16 cellular contexts compared by ENCODE assay signal in genomic region chr5:181059297-181060230, GRCh38. TPM values are rescaled to one million over a fixed set of nuclear protein-coding genes. Genes with fewer than 3 reads are reported as not detected.
DNase-seq lines count a peak whose midpoint lies in the region; ATAC-seq and TF ChIP-seq lines count a peak whose summit lies in the region.
"Had no signal": no experiment of that assay in that cellular context is flagged by ENCODE, and none has a peak within 500 bp of the region (broad histone marks: within the 10 kb centered on the region; RNA-seq: fewer than 3 reads in every experiment).

No MANE protein-coding gene starts in this region.

- TF ChIP-seq CTCF in glutamatergic neuron (IDR thresholded peaks at IDR 0.05; ENCODE audit: partially characterized antibody, unreplicated experiment) (no peak), neural cell (IDR thresholded peaks at IDR 0.05; ENCODE audit: poor library complexity, severe bottlenecking) (no peak)

- H3K27ac Mint-ChIP-seq in glutamatergic neuron (ENCODE audit: unreplicated experiment): no peak overlapping the region
- H3K27ac Mint-ChIP-seq: brain; naive thymus-derived CD4-positive, alpha-beta T cell had no signal

- peak; percentile 60 for DNase-seq in glutamatergic neuron
- no peak for DNase-seq in activated naive CD4-positive, alpha-beta T cell treated with Interleukin-2 at 50 U/mL for 16 hours
- DNase-seq in cortex of kidney (lab: John Stamatoyannopoulos, UW): no peak
- DNase-seq: activated naive CD4-positive, alpha-beta T cell treated with anti-CD3 and anti-CD28 coated beads, Interleukin-2, amount 50 U/mL, for 16 hours; Calu3; dorsolateral prefrontal cortex; hippocampal formation; naive thymus-derived CD4-positive, alpha-beta T cell; NCI-H69 had no signal

- H3K4me1 ChIP-seq in ES-I3 (ENCODE audit: insufficient read depth, low read length) (no peaks in the 10 kb centered on the region; the same call in 1 of the 2 replicates), HUES6 (ENCODE audit: control insufficient read depth, insufficient read depth, low read length) (peaks cover 6% of the 10 kb centered on the region)

- H3K4me3 Mint-ChIP-seq in glutamatergic neuron (ENCODE audit: unreplicated experiment): no peak overlapping the region

- peaks cover 9% of the 10 kb centered on the region for H3K36me3 Mint-ChIP-seq in glutamatergic neuron (ENCODE audit: unreplicated experiment)
- H3K36me3 Mint-ChIP-seq: brain; naive thymus-derived CD4-positive, alpha-beta T cell had no signal

- H3K79me2 ChIP-seq in neural cell (replicated peaks; ENCODE audit: insufficient read depth, low read length): no peaks in the 10 kb centered on the region

- no peak for TF ChIP-seq EP300 in neural cell (conservative IDR thresholded peaks at IDR 0.05; ENCODE audit: poor library complexity, severe bottlenecking)

- H3K36me3 ChIP-seq in ES-I3 (ENCODE audit: insufficient read depth, low read length) (no peaks in the 10 kb centered on the region), HUES6 (ENCODE audit: control insufficient read depth, insufficient read depth, low read length) (no peaks in the 10 kb centered on the region), neural cell (ENCODE audit: insufficient read depth, low read length) (no peaks in the 10 kb centered on the region)

- H3K4me3 ChIP-seq in HUES6 (ENCODE audit: low read depth, low read length) (peak overlapping the region; percentile 59), neural cell (ENCODE audit: low read length) (peak overlapping the region; percentile 41)
- H3K4me3 ChIP-seq: dorsolateral prefrontal cortex had no signal

- ATAC-seq in GM21825 (IDR thresholded peaks at IDR 0.05; ENCODE audit: unreplicated experiment): no peak
- no peak for ATAC-seq in GM19455 (IDR thresholded peaks at IDR 0.05; ENCODE audit: unreplicated experiment)
- ATAC-seq: naive thymus-derived CD4-positive, alpha-beta T cell; Panc1 had no signal

- H3K9me3 ChIP-seq in ES-I3 (ENCODE audit: control insufficient read depth, insufficient read depth, low read length) (no peaks in the 10 kb centered on the region), HUES6 (ENCODE audit: control insufficient read depth, insufficient read depth, low read depth, low read length) (peaks cover 2% of the 10 kb centered on the region; the same call in 1 of the 2 replicates), neural cell (ENCODE audit: low read length) (no peaks in the 10 kb centered on the region)

- H3K4me1 Mint-ChIP-seq in glutamatergic neuron (ENCODE audit: low read depth, unreplicated experiment): peaks cover 10% of the 10 kb centered on the region

- H3K27ac ChIP-seq in HUES6 (ENCODE audit: low read depth, low read length) (no peak overlapping the region), neural cell (ENCODE audit: low read length) (no peak overlapping the region)
- H3K27ac ChIP-seq: dorsolateral prefrontal cortex had no signal

- H4K20me1 ChIP-seq in neural cell (ENCODE audit: insufficient read depth): no peaks in the 10 kb centered on the region

- peaks cover 16% of the 10 kb centered on the region for H3K27me3 Mint-ChIP-seq in glutamatergic neuron (ENCODE audit: unreplicated experiment)

- peaks cover 11% of the 10 kb centered on the region for H3K9me3 Mint-ChIP-seq in glutamatergic neuron (ENCODE audit: unreplicated experiment)

- H3K27me3 ChIP-seq in HUES6 (ENCODE audit: control insufficient read depth, insufficient read depth, low read length) (peaks cover 93% of the 10 kb centered on the region), neural cell (ENCODE audit: insufficient read depth, low read depth, low read length) (peaks cover 82% of the 10 kb centered on the region)

- peak overlapping the region; percentile 33; the same call in 1 of the 2 replicates for H3K9ac ChIP-seq in ES-I3 (ENCODE audit: low read depth, low read length)
- no peak overlapping the region for H3K9ac ChIP-seq in HUES6 (ENCODE audit: low read length)
- H3K9ac ChIP-seq in neural cell (ENCODE audit: low read length): no peak overlapping the region

- TF ChIP-seq RAD21 in neural cell (conservative IDR thresholded peaks at IDR 0.05): no peak

- H2AFZ ChIP-seq in neural cell (ENCODE audit: low read depth, low read length): no peak overlapping the region

- H3F3A ChIP-seq in neural cell (ENCODE audit: insufficient read depth, low read length, poor library complexity, severe bottlenecking): no peaks in the 10 kb centered on the region

- no peaks in the 10 kb centered on the region for H3K9me2 ChIP-seq in neural cell (ENCODE audit: insufficient read depth, low read length)

- no peak overlapping the region for H3K4me2 ChIP-seq in neural cell (ENCODE audit: low read length)

TF ChIP-seq in neural cell, 6 proteins besides CTCF, POLR2A, EP300 and RAD21:
- no peak for TF ChIP-seq SMC3 (conservative IDR thresholded peaks at IDR 0.05; ENCODE audit: poor library complexity)
- TF ChIP-seq MXI1 (conservative IDR thresholded peaks at IDR 0.05; ENCODE audit: poor library complexity, severe bottlenecking): no peak
- no peak for TF ChIP-seq EZH2 (IDR thresholded peaks at IDR 0.05; ENCODE audit: borderline replicate concordance, insufficient read depth, low read length, poor library complexity, severe bottlenecking)
- no peak for TF ChIP-seq POLR2AphosphoS5 (IDR thresholded peaks at IDR 0.05)
- TF ChIP-seq TAF1 (IDR thresholded peaks at IDR 0.05; ENCODE audit: low read depth): no peak
- TF ChIP-seq REST (IDR thresholded peaks at IDR 0.05; ENCODE audit: borderline replicate concordance): no peak

RNA-seq across cellular contexts. Expression of gene BTNL9, which starts 19.5 kb away (rescaled TPM):
- total RNA-seq in glutamatergic neuron (ENCODE audit: unreplicated experiment): 37.9 TPM
- 13.9 and 18.7 TPM in 2 replicates for polyA plus RNA-seq in neural cell
- 8.8 and 10.1 TPM in 2 replicates for polyA minus RNA-seq in neural cell
- polyA plus RNA-seq: naive thymus-derived CD4-positive, alpha-beta T cell had no signal
